In genomic region chr12:108722992-108723766, GRCh38 we compare ENCODE assay signal across 8 cellular contexts. TPM values are rescaled to one million over a fixed set of nuclear protein-coding genes. Genes with fewer than 3 reads are reported as not detected.
DNase-seq lines count a peak whose midpoint lies in the region; ATAC-seq, FAIRE-seq and TF ChIP-seq lines count a peak whose summit lies in the region.

No MANE protein-coding gene starts in this region.

- peak overlapping the region; percentile 25 for H3K9ac ChIP-seq in fibroblast of lung (ENCODE audit: insufficient read depth, low read length)

- TF ChIP-seq EP300 in sigmoid colon (IDR thresholded peaks at IDR 0.05) = no peak

- H3K9me3 ChIP-seq in Panc1 (ENCODE audit: control insufficient read depth, insufficient read depth, low read depth, low read length) = no peaks in the 10 kb centered on the region
- no peaks in the 10 kb centered on the region for H3K9me3 ChIP-seq in fibroblast of lung (ENCODE audit: control insufficient read depth, insufficient read depth, low read depth, low read length)
- no peaks in the 10 kb centered on the region for H3K9me3 ChIP-seq in sigmoid colon

- in situ Hi-C loops in Panc1 (cut with HindIII; ENCODE audit: low pct_unique_long_range_greater_than_20kb, low sequenced_read_pairs) = no loop called here

- 70 to 78% methylated on average over 5 of the region's 5 CpGs for WGBS in sigmoid colon, 2 donors

- H3K79me2 ChIP-seq in fibroblast of lung (ENCODE audit: control insufficient read depth, insufficient read depth, low read length) = peaks cover 96% of the 10 kb centered on the region

- POLR2A ChIA-PET in Panc1 (lab: Charles Lee) = no interaction called here

- intact Hi-C loops in Panc1 (cut with micrococcal nuclease; ENCODE audit: unreplicated experiment) (loop anchor here (10.0 kb wide), 1 partner anchor 58 kb away; no protein-coding TSS in a partner anchor), sigmoid colon (cut with DNase I) (no loop called here)

- peaks cover 58% of the 10 kb centered on the region for H3K4me1 ChIP-seq in Panc1 (ENCODE audit: control insufficient read depth, insufficient read depth, low read length)
- H3K4me1 ChIP-seq in fibroblast of lung (ENCODE audit: control insufficient read depth, extremely low read depth, insufficient read depth, low read length) = peaks cover 50% of the 10 kb centered on the region
- H3K4me1 ChIP-seq in sigmoid colon = peaks cover 0 to 99% (median 93%) of the 10 kb centered on the region in 4 donors

- no peak for TF ChIP-seq POLR2A in sigmoid colon (IDR thresholded peaks at IDR 0.05)

- no TSS peak for BruUV-seq in Panc1 (replicated peaks; lab: Mats Ljungman, UMichigan)

- no peak for TF ChIP-seq CTCF in GM12865 (IDR thresholded peaks at IDR 0.05; ENCODE audit: insufficient read depth, low read depth, low read length, missing control alignments)
- TF ChIP-seq CTCF in Panc1 (IDR thresholded peaks at IDR 0.05) = no peak
- TF ChIP-seq CTCF in fibroblast of lung (conservative IDR thresholded peaks at IDR 0.05 in 1 of 2, IDR thresholded peaks at IDR 0.05 in 1 of 2; ENCODE audit: low read depth in 1 of 2, low read length in 2 of 2) = no peak
- TF ChIP-seq CTCF in sigmoid colon (IDR thresholded peaks at IDR 0.05) = no peak

- peak; percentile 38 for DNase-seq in GM12865 (ENCODE audit: low read depth)
- no peak for DNase-seq in Panc1 (ENCODE audit: low read depth, low spot score)
- peak; percentile 78 to 96 for DNase-seq in fibroblast of lung (ENCODE audit: low read depth in 2 of 2)
- peak; percentile 82 for DNase-seq in sigmoid colon
- no peak for DNase-seq in NCI-H1930 (lab: John Stamatoyannopoulos, UW)
- DNase-seq in urothelium cell line (ENCODE audit: low spot score) = no peak
- no peak for DNase-seq in germinal center (ENCODE audit: low spot score)

- H3K27me3 ChIP-seq in Panc1 (ENCODE audit: control insufficient read depth, insufficient read depth, low read length) (no peaks in the 10 kb centered on the region), fibroblast of lung (ENCODE audit: control insufficient read depth, insufficient read depth, low read length) (no peaks in the 10 kb centered on the region), sigmoid colon (no peaks in the 10 kb centered on the region)

- ATAC-seq in Panc1 (peak; percentile 44; the same call in 1 of the 2 replicates), HG03159 (IDR thresholded peaks at IDR 0.05; ENCODE audit: unreplicated experiment) (no peak)

- peak overlapping the region; percentile 67 for H3K4me2 ChIP-seq in fibroblast of lung (ENCODE audit: extremely low read depth, insufficient read depth, low read length)

- FAIRE-seq in urothelium cell line (lab: Jason Lieb, UNC) = no peak

- CTCF ChIA-PET in Panc1 (lab: Charles Lee) = no interaction called here

- H3K36me3 ChIP-seq in Panc1 (ENCODE audit: control insufficient read depth, insufficient read depth, low read length) = no peaks in the 10 kb centered on the region
- H3K36me3 ChIP-seq in fibroblast of lung (ENCODE audit: control insufficient read depth, insufficient read depth, low read length) = no peaks in the 10 kb centered on the region
- H3K36me3 ChIP-seq in sigmoid colon = no peaks in the 10 kb centered on the region

- H2AFZ ChIP-seq in fibroblast of lung (ENCODE audit: low read length) = no peak overlapping the region

- H3K4me3 ChIP-seq in GM12865 (ENCODE audit: low read depth, low read length) (no peak overlapping the region), Panc1 (ENCODE audit: low read depth in 2 of 2, low read length in 2 of 2) (peak overlapping the region in 1 of 2 experiments; percentile 15; a peak in 1 of 4 replicates), fibroblast of lung (replicated peaks in 1 of 4; ENCODE audit: control extremely low read depth in 1 of 4, insufficient read depth in 1 of 4, low read depth in 3 of 4, low read length in 4 of 4) (peak overlapping the region in 3 of 4 experiments; percentile 8 to 25 (median 13)), sigmoid colon (no peak overlapping the region)

- H4K20me1 ChIP-seq in fibroblast of lung (ENCODE audit: control insufficient read depth, extremely low read depth, insufficient read depth, low read length) = no peaks in the 10 kb centered on the region

- H3K27ac ChIP-seq in Panc1 (ENCODE audit: low read length) (peak overlapping the region; percentile 76), fibroblast of lung (ENCODE audit: insufficient read depth, low read length) (peak overlapping the region; percentile 93), sigmoid colon (peak overlapping the region; percentile 64 to 100 (median 88))

RNA-seq across cellular contexts. Expression of gene CORO1C, which starts 8.1 kb away (rescaled TPM):
- 165 TPM for total RNA-seq in Panc1 (2021; ENCODE audit: unreplicated experiment)
- 86.7 TPM for polyA plus RNA-seq in Panc1 (2012; ENCODE audit: insufficient read length)
- 202 and 288 TPM in 2 replicates for total RNA-seq in fibroblast of lung
- 542 and 773 TPM in 2 replicates for polyA plus RNA-seq in fibroblast of lung
- polyA plus RNA-seq in fibroblast of lung (2012) = 395 and 442 TPM in 2 replicates
- 1,176 and 1,331 TPM in 2 replicates for polyA minus RNA-seq in fibroblast of lung (ENCODE audit: low replicate concordance)
- total RNA-seq in sigmoid colon = 100 to 1,000 TPM; 247 to 569 (median 360) TPM
- 10 to 100 TPM; 38.4 to 50.2 (median 49.2) TPM for polyA plus RNA-seq in sigmoid colon

Comparison
In these comparisons a context has a peak if more than half of its experiments do, and no peak if none do; other contexts are left out.
1. DNase-seq: peak in GM12865 (single experiment), fibroblast of lung (2 of 2) and sigmoid colon (single experiment); none in Panc1 (single experiment), NCI-H1930 (0 of 2), urothelium cell line (single experiment) and germinal center (single experiment).
2. H3K4me3 ChIP-seq: peak in fibroblast of lung (3 of 4); none in GM12865 (single experiment) and sigmoid colon (0 of 4).
3. Peak in every context shown above with its lines, with median percentiles within 50 percentile points of each other: H3K27ac ChIP-seq.